18 cellular contexts compared by ENCODE assay signal in the genomic region with DNA sequence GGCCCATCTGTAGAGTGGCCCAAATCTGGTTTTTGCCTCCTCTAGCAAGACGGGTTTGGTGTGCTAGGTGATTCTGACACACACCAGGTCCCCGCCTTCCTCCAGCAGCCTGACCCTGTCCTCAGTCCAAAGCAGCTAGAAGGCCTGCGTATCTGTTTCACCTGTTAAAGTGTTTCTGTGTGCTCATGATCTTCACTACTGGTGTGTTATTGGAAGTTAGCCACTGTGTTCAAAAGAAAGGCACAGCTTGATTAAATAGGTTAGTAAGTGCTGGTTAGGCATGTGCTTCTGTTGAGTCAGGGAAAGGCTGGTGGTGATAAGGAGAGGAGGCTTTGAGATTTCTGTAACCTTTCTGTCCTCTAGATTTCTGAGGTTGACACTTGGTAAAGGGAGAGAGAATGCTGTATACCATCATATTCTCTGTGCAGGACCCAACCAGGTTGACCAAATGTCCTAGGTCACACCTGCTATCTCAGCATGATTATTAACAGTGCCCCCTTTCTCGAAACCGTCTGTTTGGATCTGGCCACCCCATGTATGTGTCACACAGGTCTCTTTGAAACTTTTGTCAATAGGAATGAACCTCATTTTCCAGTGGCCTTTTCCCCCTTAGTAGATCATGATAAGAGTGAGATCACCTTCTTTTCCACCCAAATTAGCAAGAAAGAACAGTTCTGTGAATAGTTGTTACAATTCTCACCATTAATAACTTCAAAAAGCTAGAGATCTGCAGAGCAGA. TPM values are rescaled to one million over a fixed set of nuclear protein-coding genes. Genes with fewer than 3 reads are reported as not detected.
A peak's percentile ranks its signal among the peaks of the same experiment; 100 is the strongest.
DNase-seq lines count a peak whose midpoint lies in the region; ATAC-seq, FAIRE-seq and TF ChIP-seq lines count a peak whose summit lies in the region.
"Had no signal": no experiment of that assay in that cellular context is flagged by ENCODE, and none has a peak within 500 bp of the region (broad histone marks: within the 10 kb centered on the region; RNA-seq: fewer than 3 reads in every experiment).

No MANE protein-coding gene starts in this region.

- CTCF ChIA-PET in CD8-positive, alpha-beta memory T cell (lab: Charles Lee): interaction anchor here (1.8 kb wide), 1 partner anchor 10 kb away, joined by 4 read pairs; no protein-coding TSS in a partner anchor
- CTCF ChIA-PET in IMR-90 (lab: Yijun Ruan, JAX): no interaction called here

- no peaks in the 10 kb centered on the region for H3K9me3 ChIP-seq in CD8-positive, alpha-beta memory T cell (ENCODE audit: low read length)
- H3K9me3 ChIP-seq in IMR-90 (ENCODE audit: control insufficient read depth, insufficient read depth, low read length) (no peaks in the 10 kb centered on the region), mucosa of stomach (ENCODE audit: control insufficient read depth, low read length) (no peaks in the 10 kb centered on the region), gastroesophageal sphincter (no peaks in the 10 kb centered on the region)

- no peak overlapping the region for H2AFZ ChIP-seq in IMR-90 (replicated peaks; ENCODE audit: low read length, poor library complexity)

- H4K91ac ChIP-seq in IMR-90 (ENCODE audit: insufficient read depth, low read depth, low read length): peak overlapping the region; percentile 43; the same call in 1 of the 2 replicates

- peaks cover 0 to 18% of the 10 kb centered on the region in 2 experiments; a peak in 1 of 4 replicates for H3K79me1 ChIP-seq in IMR-90 (ENCODE audit: low read depth in 1 of 2, low read length in 2 of 2)

- in situ Hi-C loops in IMR-90 (cut with MboI; ENCODE audit: low sequenced_read_pairs): no loop called here

- H3K4me2 ChIP-seq in IMR-90 (ENCODE audit: low read depth, low read length): no peak overlapping the region

- no peaks in the 10 kb centered on the region for H4K20me1 ChIP-seq in IMR-90 (ENCODE audit: insufficient read depth, low read length)

- TF ChIP-seq RAD21 in IMR-90 (IDR thresholded peaks at IDR 0.05; ENCODE audit: low read length): no peak

- WGBS in IMR-90 (ENCODE audit: extremely low coverage in 2 of 2, insufficient read length in 1 of 2), 2 experiments: 94% methylated on average over 2 of the region's 5 CpGs; no CpG with 5 or more reads in 1 of the 2 experiments
- 48 to 90% methylated on average over 2 to 4 of the region's 5 CpGs for WGBS in gastroesophageal sphincter (ENCODE audit: low coverage in 1 of 2), 2 donors

- no peak overlapping the region for H3K27ac ChIP-seq in CD8-positive, alpha-beta memory T cell (ENCODE audit: low read depth, low read length)
- H3K27ac ChIP-seq in IMR-90 (ENCODE audit: insufficient read depth, low read length) (no peak overlapping the region), gastroesophageal sphincter (no peak overlapping the region)

- H4K5ac ChIP-seq in IMR-90 (ENCODE audit: low read depth, low read length): no peak overlapping the region

- intact Hi-C loops in IMR-90 (cut with micrococcal nuclease): no loop called here

- peak overlapping the region; percentile 78; the same call in 1 of the 2 replicates for H2BK20ac ChIP-seq in IMR-90 (ENCODE audit: low read depth, low read length)

- no peak overlapping the region for H2AK9ac ChIP-seq in IMR-90 (replicated peaks; ENCODE audit: low read depth, low read length, poor library complexity)

- no peaks in the 10 kb centered on the region for H3K9me3 Mint-ChIP-seq in CD8-positive, alpha-beta memory T cell
- no peaks in the 10 kb centered on the region for H3K9me3 Mint-ChIP-seq in chondrocyte (ENCODE audit: low read depth)
- H3K9me3 Mint-ChIP-seq: activated T-helper 17 cell treated with anti-CD3 and anti-CD28 coated beads, Interleukin-2, amount 50 U/mL, for 72 hours; central memory CD8-positive, alpha-beta T cell had no signal

- peaks cover 20% of the 10 kb centered on the region for H3K4me1 ChIP-seq in CD8-positive, alpha-beta memory T cell (ENCODE audit: insufficient read depth, low read length)
- H3K4me1 ChIP-seq in IMR-90 (ENCODE audit: control insufficient read depth, insufficient read depth, low read length): peaks cover 28% of the 10 kb centered on the region
- peaks cover 85% of the 10 kb centered on the region for H3K4me1 ChIP-seq in mucosa of stomach (ENCODE audit: control insufficient read depth, insufficient read depth, low read length)
- H3K4me1 ChIP-seq in gastroesophageal sphincter: peaks cover 10 to 65% (median 13%) of the 10 kb centered on the region in 3 donors

- no peak overlapping the region for H3K4me3 ChIP-seq in CD8-positive, alpha-beta memory T cell (ENCODE audit: low read length)
- no peak overlapping the region for H3K4me3 ChIP-seq in IMR-90 (ENCODE audit: insufficient read depth, low read depth, low read length)
- H3K4me3 ChIP-seq in mucosa of stomach (ENCODE audit: low read length): no peak overlapping the region
- H3K4me3 ChIP-seq in gastroesophageal sphincter: no peak overlapping the region

- peak overlapping the region in 5 of 8 donors; percentile 26 to 68 (median 56) for H3K27ac Mint-ChIP-seq in CD8-positive, alpha-beta memory T cell
- H3K27ac Mint-ChIP-seq in chondrocyte (ENCODE audit: unreplicated experiment): peak overlapping the region; percentile 46
- H3K27ac Mint-ChIP-seq: activated T-helper 17 cell treated with anti-CD3 and anti-CD28 coated beads, Interleukin-2, amount 50 U/mL, for 72 hours; CD4-positive, alpha-beta memory T cell had no signal

- peak overlapping the region; percentile 65 for H3K14ac ChIP-seq in IMR-90 (replicated peaks; ENCODE audit: low read depth, low read length)

- H2BK5ac ChIP-seq in IMR-90 (ENCODE audit: low read depth, low read length, poor library complexity, severe bottlenecking): peak overlapping the region; percentile 15

- H2BK120ac ChIP-seq in IMR-90 (ENCODE audit: low read depth, low read length): peak overlapping the region; percentile 49; the same call in 1 of the 2 replicates

- H3K36me3 ChIP-seq in CD8-positive, alpha-beta memory T cell (ENCODE audit: insufficient read depth, low read length): no peaks in the 10 kb centered on the region
- H3K36me3 ChIP-seq in IMR-90 (ENCODE audit: control insufficient read depth, insufficient read depth, low read length) (no peaks in the 10 kb centered on the region), mucosa of stomach (ENCODE audit: control insufficient read depth, insufficient read depth, low read length) (no peaks in the 10 kb centered on the region), gastroesophageal sphincter (no peaks in the 10 kb centered on the region)

- POLR2A ChIA-PET in CD8-positive, alpha-beta memory T cell (lab: Charles Lee): no interaction called here
- POLR2A ChIA-PET in IMR-90 (lab: Charles Lee; ENCODE audit: unreplicated experiment): no interaction called here

- H3K4me3 Mint-ChIP-seq in CD8-positive, alpha-beta memory T cell: peak overlapping the region in 3 of 7 donors; percentile 16 to 33 (median 29)
- no peak overlapping the region for H3K4me3 Mint-ChIP-seq in chondrocyte (ENCODE audit: unreplicated experiment)
- H3K4me3 Mint-ChIP-seq: activated T-helper 17 cell treated with anti-CD3 and anti-CD28 coated beads, Interleukin-2, amount 50 U/mL, for 72 hours; CD4-positive, alpha-beta memory T cell; central memory CD8-positive, alpha-beta T cell had no signal

- TF ChIP-seq CTCF in IMR-90 (conservative IDR thresholded peaks at IDR 0.05; ENCODE audit: low read depth, low read length) (no peak), chondrocyte (IDR thresholded peaks at IDR 0.05) (no peak), gastroesophageal sphincter (IDR thresholded peaks at IDR 0.05) (no peak)

- H3K4me1 Mint-ChIP-seq in CD8-positive, alpha-beta memory T cell: peaks cover 86 to 96% (median 93%) of the 10 kb centered on the region in 3 donors
- peaks cover 76% of the 10 kb centered on the region for H3K4me1 Mint-ChIP-seq in chondrocyte (ENCODE audit: low read depth)

- peak overlapping the region; percentile 14; the same call in 1 of the 2 replicates for H3K18ac ChIP-seq in IMR-90 (ENCODE audit: low read depth, low read length)

- TF ChIP-seq POLR2A in IMR-90 (IDR thresholded peaks at IDR 0.05; ENCODE audit: low read depth, low read length) (no peak), gastroesophageal sphincter (IDR thresholded peaks at IDR 0.05) (no peak)

- no peaks in the 10 kb centered on the region for H3K27me3 ChIP-seq in CD8-positive, alpha-beta memory T cell (ENCODE audit: insufficient read depth, low read length, poor library complexity, severe bottlenecking)
- H3K27me3 ChIP-seq in IMR-90 (ENCODE audit: control insufficient read depth, insufficient read depth, low read length): no peaks in the 10 kb centered on the region
- H3K27me3 ChIP-seq in mucosa of stomach (ENCODE audit: control insufficient read depth, insufficient read depth, low read length): no peaks in the 10 kb centered on the region
- no peaks in the 10 kb centered on the region for H3K27me3 ChIP-seq in gastroesophageal sphincter

- FAIRE-seq in HTR-8/SVneo (lab: Jason Lieb, UNC): no peak
- FAIRE-seq: endometrium, GM18507 had no signal

- dilution Hi-C loops in IMR-90 (cut with HindIII; ENCODE audit: low sequenced_read_pairs, unreplicated experiment): no loop called here

- peaks cover 39% of the 10 kb centered on the region for H3K9me1 ChIP-seq in IMR-90 (ENCODE audit: insufficient read depth, low read length)

- ATAC-seq in IMR-90 (ENCODE audit: low read depth): no peak
- ATAC-seq in gastroesophageal sphincter: no peak
- ATAC-seq: activated T-helper 17 cell treated with anti-CD3 and anti-CD28 coated beads, Interleukin-2, amount 50 U/mL, for 72 hours had no signal

- no peaks in the 10 kb centered on the region for H3K27me3 Mint-ChIP-seq in CD8-positive, alpha-beta memory T cell
- no peaks in the 10 kb centered on the region for H3K27me3 Mint-ChIP-seq in chondrocyte (ENCODE audit: low read depth)
- H3K27me3 Mint-ChIP-seq: activated T-helper 17 cell treated with anti-CD3 and anti-CD28 coated beads, Interleukin-2, amount 50 U/mL, for 72 hours; CD4-positive, alpha-beta memory T cell; central memory CD8-positive, alpha-beta T cell had no signal

- H4K8ac ChIP-seq in IMR-90 (ENCODE audit: low read depth in 2 of 2, low read length in 2 of 2): no peak overlapping the region

- no peak for TF ChIP-seq EP300 in gastroesophageal sphincter (IDR thresholded peaks at IDR 0.05)

- peak overlapping the region; percentile 58 for H3K4ac ChIP-seq in IMR-90 (ENCODE audit: low read depth, low read length)

- DNase-seq in CD8-positive, alpha-beta memory T cell: no peak
- DNase-seq in IMR-90 (no peak), chondrocyte (ENCODE audit: low spot score) (no peak), HTR-8/SVneo (ENCODE audit: insufficient read length, low spot score) (no peak), SKM-1 treated with dmso at 0.1 percent for 144 hours (lab: John Stamatoyannopoulos, UW; ENCODE audit: unreplicated experiment) (no peak), NCI-H1694 treated with DMSO at 0.1 percent for 48 hours (lab: John Stamatoyannopoulos, UW) (no peak)
- DNase-seq: CD4-positive, alpha-beta memory T cell; GOT3; kidney glomerular epithelial cell; midbrain; NCI-H1930; stimulated activated CD4-positive, alpha-beta T cell treated with anti-CD3 and anti-CD28 coated beads, Interleukin-1b, Interleukin-23, amount 100 ng/mL, for 48 hours had no signal

- BruUV-seq in IMR-90 (replicated peaks; lab: Mats Ljungman, UMichigan): no TSS peak

- H2BK15ac ChIP-seq in IMR-90 (ENCODE audit: low read depth, low read length): peak overlapping the region; percentile 36; the same call in 1 of the 3 replicates

- no peak overlapping the region for H3K23ac ChIP-seq in IMR-90 (ENCODE audit: low read depth, low read length)

- peaks cover 0 to 4% (median 1%) of the 10 kb centered on the region in 3 donors for H3K36me3 Mint-ChIP-seq in CD8-positive, alpha-beta memory T cell
- H3K36me3 Mint-ChIP-seq in chondrocyte (ENCODE audit: low read depth): no peaks in the 10 kb centered on the region
- H3K36me3 Mint-ChIP-seq: CD4-positive, alpha-beta memory T cell had no signal

- H2AK5ac ChIP-seq in IMR-90 (ENCODE audit: low read depth, low read length): peak overlapping the region; percentile 95

- no peak overlapping the region for H3K56ac ChIP-seq in IMR-90 (ENCODE audit: extremely low read depth, insufficient read depth, low read length)

- H3K9ac ChIP-seq in IMR-90 (ENCODE audit: low read depth, low read length) (no peak overlapping the region), mucosa of stomach (ENCODE audit: low read length) (peak overlapping the region; percentile 45)

RNA-seq across cellular contexts. Expression of a gene that starts 58.8 kb away (rescaled TPM):
- total RNA-seq in CD8-positive, alpha-beta memory T cell: 10 to 100 TPM; 16.7 to 19.7 TPM
- polyA plus RNA-seq in CD8-positive, alpha-beta memory T cell: 37.1 TPM
- total RNA-seq in IMR-90 (2012; rRNA removed) (0.54 and 0.56 TPM in 2 replicates), chondrocyte (6.0 to 16.7 TPM (median 16.4 TPM) in 3 replicates), gastroesophageal sphincter (10 to 100 TPM; 15.2 to 41.7 (median 31.7) TPM)
- polyA plus RNA-seq in IMR-90 (2012; rRNA removed): 0.27 and 0.56 TPM in 2 replicates
- polyA plus RNA-seq in IMR-90 (2012; cell fraction: cytosol; rRNA removed): 0.06 and 0.13 TPM in 2 replicates
- polyA plus RNA-seq in IMR-90 (2012; cell fraction: nucleus; rRNA removed; ENCODE audit: low replicate concordance): 0.40 and 2.1 TPM in 2 replicates
